ENCODE assay signal across 8 cellular contexts in genomic region chr3:49539659-49540560, GRCh38. TPM values are rescaled to one million over a fixed set of nuclear protein-coding genes. Genes with fewer than 3 reads are reported as not detected.
A peak's percentile ranks its signal among the peaks of the same experiment; 100 is the strongest.
DNase-seq lines count a peak whose midpoint lies in the region; ATAC-seq and TF ChIP-seq lines count a peak whose summit lies in the region.

No MANE protein-coding gene starts in this region.

- peak; percentile 87 for ATAC-seq in HG02884 (IDR thresholded peaks at IDR 0.05; ENCODE audit: unreplicated experiment)
- peak; percentile 96 to 98 for ATAC-seq in left cardiac atrium

- H3K27ac ChIP-seq in prostate gland (peak overlapping the region; percentile 65 to 78), urinary bladder (ENCODE audit: low read depth) (peak overlapping the region; percentile 26)

- no peaks in the 10 kb centered on the region for H3K27me3 ChIP-seq in prostate gland (replicated peaks; ENCODE audit: insufficient read depth)

- TF ChIP-seq CTCF in prostate gland (IDR thresholded peaks at IDR 0.05) = peak; percentile 70 to 97 (median 93)

- H3K36me3 ChIP-seq in prostate gland (no peaks in the 10 kb centered on the region), urinary bladder (ENCODE audit: insufficient read depth) (no peaks in the 10 kb centered on the region)

- DNase-seq in NCI-H146 treated with DMSO at 0.1 percent for 48 hours (lab: John Stamatoyannopoulos, UW; ENCODE audit: unreplicated experiment) = peak; percentile 91
- DNase-seq in T-helper 1 cell = peak; percentile 81 to 90 (median 86)
- peak; percentile 89 for DNase-seq in amniotic stem cell (lab: John Stamatoyannopoulos, UW)
- peak; percentile 95 for DNase-seq in left cardiac atrium
- DNase-seq in prostate gland (ENCODE audit: low spot score) = peak; percentile 93

- no peaks in the 10 kb centered on the region for H3K9me3 ChIP-seq in prostate gland

- H3K4me1 ChIP-seq in prostate gland (replicated peaks) (no peaks in the 10 kb centered on the region), urinary bladder (ENCODE audit: insufficient read depth) (no peaks in the 10 kb centered on the region)

- intact Hi-C loops in left cardiac atrium (cut with DNase I) (loop anchor here (1.0 to 5.0 kb wide), 2 partner anchors 127 to 131 kb away; no protein-coding TSS in a partner anchor), prostate gland (cut with DNase I) (loop anchor here (1.0 to 2.0 kb wide), 2 partner anchors 69 to 131 kb away; partner anchors contain the start of gene DAG1)

- peak overlapping the region; percentile 32 to 37 for H3K4me3 ChIP-seq in prostate gland
- peak overlapping the region; percentile 30 for H3K4me3 ChIP-seq in urinary bladder (ENCODE audit: low read depth, low read length)

- TF ChIP-seq POLR2A in GM15510 (IDR thresholded peaks at IDR 0.05; ENCODE audit: borderline replicate concordance, extremely low read depth, insufficient read length) (peak; percentile 49), prostate gland (IDR thresholded peaks at IDR 0.05) (peak; percentile 51)

- WGBS in prostate gland = under 1% methylated on average over 55 of the region's 63 CpGs
- under 1% methylated on average over 63 of the region's 63 CpGs for WGBS in urinary bladder

RNA-seq across cellular contexts. Expression of gene BSN, which starts 14.4 kb away (rescaled TPM):
- total RNA-seq in left cardiac atrium = under 1 TPM; 0.27 to 0.39 TPM
- 10 to 100 TPM in 1 of 2 donors, under 1 TPM in 1; 0.82 to 11.6 TPM for total RNA-seq in prostate gland
- total RNA-seq in urinary bladder = 0.48 TPM
- polyA plus RNA-seq in urinary bladder = 0.39 TPM

Comparison
In these comparisons a context has a peak if more than half of its experiments do, and no peak if none do; other contexts are left out.
1. Peak in every context shown above with its lines: DNase-seq, ATAC-seq, H3K4me3 ChIP-seq and H3K27ac ChIP-seq.